Comparison of ENCODE assay signal across 8 cellular contexts in genomic region chr7:157140118-157140905, GRCh38. TPM values are rescaled to one million over a fixed set of nuclear protein-coding genes. Genes with fewer than 3 reads are reported as not detected.
DNase-seq lines count a peak whose midpoint lies in the region; ATAC-seq lines count a peak whose summit lies in the region.

No MANE protein-coding gene starts in this region.

- 56% methylated on average over 16 of the region's 16 CpGs for WGBS in thymus

- H3K9me3 ChIP-seq in iPS-18a (ENCODE audit: control insufficient read depth, low read depth, low read length): no peaks in the 10 kb centered on the region
- no peaks in the 10 kb centered on the region for H3K9me3 ChIP-seq in thymus (ENCODE audit: control insufficient read depth)

- intact Hi-C loops in posterior cingulate gyrus (cut with DNase I): no loop called here

- H3K9ac ChIP-seq in iPS-18a (ENCODE audit: low read length): peak overlapping the region; percentile 83

- peak; percentile 52 for DNase-seq in activated CD8-positive, alpha-beta memory T cell treated with anti-CD3 and anti-CD28 coated beads, Interleukin-2, amount 10 ng/mL, durations not matched to agents 7 days and 5 days
- no peak for DNase-seq in activated CD8-positive, alpha-beta memory T cell treated with anti-CD3 and anti-CD28 coated beads, Interleukin-2, amount 50 U/mL, for 4 hours
- peak; percentile 49 for DNase-seq in activated CD8-positive, alpha-beta T cell treated with anti-CD3 and anti-CD28 coated beads, Interleukin-2, amount 10 ng/mL, durations not matched to agents 7 days and 5 days
- DNase-seq in posterior cingulate gyrus: no peak
- DNase-seq in NCI-H446 treated with DMSO at 0.1 percent for 48 hours (lab: John Stamatoyannopoulos, UW): no peak

- ATAC-seq in activated CD8-positive, alpha-beta memory T cell treated with anti-CD3 and anti-CD28 coated beads, Interleukin-2, amount 10 ng/mL, durations not matched to agents 7 days and 5 days: no peak
- ATAC-seq in activated CD8-positive, alpha-beta T cell treated with anti-CD3 and anti-CD28 coated beads, Interleukin-2, amount 10 ng/mL, durations not matched to agents 7 days and 5 days: no peak
- no peak for ATAC-seq in GM21390 (IDR thresholded peaks at IDR 0.05; ENCODE audit: unreplicated experiment)

- H3K27ac ChIP-seq in iPS-18a (ENCODE audit: low read length) (no peak overlapping the region), thymus (ENCODE audit: low read depth) (no peak overlapping the region)

- H3K27me3 Mint-ChIP-seq in activated CD8-positive, alpha-beta memory T cell treated with anti-CD3 and anti-CD28 coated beads, Interleukin-2, amount 10 ng/mL, durations not matched to agents 7 days and 5 days: no peaks in the 10 kb centered on the region
- peaks cover 2% of the 10 kb centered on the region for H3K27me3 Mint-ChIP-seq in activated CD8-positive, alpha-beta T cell treated with anti-CD3 and anti-CD28 coated beads, Interleukin-2, amount 10 ng/mL, durations not matched to agents 7 days and 5 days (ENCODE audit: low read depth)

- H3K4me3 Mint-ChIP-seq in activated CD8-positive, alpha-beta memory T cell treated with anti-CD3 and anti-CD28 coated beads, Interleukin-2, amount 10 ng/mL, durations not matched to agents 7 days and 5 days: peak overlapping the region; percentile 76
- H3K4me3 Mint-ChIP-seq in activated CD8-positive, alpha-beta T cell treated with anti-CD3 and anti-CD28 coated beads, Interleukin-2, amount 10 ng/mL, durations not matched to agents 7 days and 5 days: peak overlapping the region; percentile 78

- H3K4me3 ChIP-seq in iPS-18a (ENCODE audit: low read length): peak overlapping the region; percentile 89
- peak overlapping the region; percentile 85 for H3K4me3 ChIP-seq in thymus (ENCODE audit: low read length)

- CTCF ChIA-PET in activated CD8-positive, alpha-beta memory T cell treated with anti-CD3 and anti-CD28 coated beads, Interleukin-2, amount 10 ng/mL, durations not matched to agents 7 days and 5 days (lab: Charles Lee): interaction anchor here (1.4 kb wide), 1 partner anchor 134 kb away, joined by 3 read pairs; no protein-coding TSS in a partner anchor
- CTCF ChIA-PET in activated CD8-positive, alpha-beta T cell treated with anti-CD3 and anti-CD28 coated beads, Interleukin-2, amount 10 ng/mL, durations not matched to agents 7 days and 5 days (lab: Charles Lee): interaction anchor here (1.0 kb wide), 2 partner anchors 191 to 247 kb away, joined by 3 read pairs; partner anchors contain the start of gene NOM1

- H3K9me3 Mint-ChIP-seq in activated CD8-positive, alpha-beta memory T cell treated with anti-CD3 and anti-CD28 coated beads, Interleukin-2, amount 10 ng/mL, durations not matched to agents 7 days and 5 days (ENCODE audit: low read depth): no peaks in the 10 kb centered on the region
- no peaks in the 10 kb centered on the region for H3K9me3 Mint-ChIP-seq in activated CD8-positive, alpha-beta T cell treated with anti-CD3 and anti-CD28 coated beads, Interleukin-2, amount 10 ng/mL, durations not matched to agents 7 days and 5 days (ENCODE audit: insufficient read depth)

- H3K36me3 Mint-ChIP-seq in activated CD8-positive, alpha-beta memory T cell treated with anti-CD3 and anti-CD28 coated beads, Interleukin-2, amount 10 ng/mL, durations not matched to agents 7 days and 5 days: peaks cover 34% of the 10 kb centered on the region
- peaks cover 45% of the 10 kb centered on the region for H3K36me3 Mint-ChIP-seq in activated CD8-positive, alpha-beta T cell treated with anti-CD3 and anti-CD28 coated beads, Interleukin-2, amount 10 ng/mL, durations not matched to agents 7 days and 5 days (ENCODE audit: low read depth)

- POLR2A ChIA-PET in activated CD8-positive, alpha-beta T cell treated with anti-CD3 and anti-CD28 coated beads, Interleukin-2, amount 10 ng/mL, durations not matched to agents 7 days and 5 days (lab: Charles Lee): interaction anchor here (0.6 kb wide), 1 partner anchor 752 kb away, joined by 3 read pairs; no protein-coding TSS in a partner anchor

- H3K36me3 ChIP-seq in iPS-18a (ENCODE audit: control insufficient read depth, low read depth, low read length) (peaks cover 18% of the 10 kb centered on the region), thymus (ENCODE audit: control insufficient read depth, insufficient read depth) (peaks cover 13% of the 10 kb centered on the region)

- peaks cover 44% of the 10 kb centered on the region for H3K4me1 Mint-ChIP-seq in activated CD8-positive, alpha-beta memory T cell treated with anti-CD3 and anti-CD28 coated beads, Interleukin-2, amount 10 ng/mL, durations not matched to agents 7 days and 5 days
- H3K4me1 Mint-ChIP-seq in activated CD8-positive, alpha-beta T cell treated with anti-CD3 and anti-CD28 coated beads, Interleukin-2, amount 10 ng/mL, durations not matched to agents 7 days and 5 days (ENCODE audit: low read depth): peaks cover 44% of the 10 kb centered on the region

- H3K27ac Mint-ChIP-seq in activated CD8-positive, alpha-beta memory T cell treated with anti-CD3 and anti-CD28 coated beads, Interleukin-2, amount 10 ng/mL, durations not matched to agents 7 days and 5 days: peak overlapping the region; percentile 68
- peak overlapping the region; percentile 80 for H3K27ac Mint-ChIP-seq in activated CD8-positive, alpha-beta T cell treated with anti-CD3 and anti-CD28 coated beads, Interleukin-2, amount 10 ng/mL, durations not matched to agents 7 days and 5 days

- H3K27me3 ChIP-seq in iPS-18a (ENCODE audit: control insufficient read depth, insufficient read depth, low read length) (no peaks in the 10 kb centered on the region), thymus (ENCODE audit: control insufficient read depth, insufficient read depth) (no peaks in the 10 kb centered on the region)

- H3K4me1 ChIP-seq in iPS-18a (ENCODE audit: control insufficient read depth, low read depth, low read length) (peaks cover 11% of the 10 kb centered on the region), thymus (ENCODE audit: control insufficient read depth, insufficient read depth, low read length) (peaks cover 14% of the 10 kb centered on the region)

RNA-seq across cellular contexts. Expression of gene UBE3C, which starts 1.6 kb away (rescaled TPM):
- total RNA-seq in activated CD8-positive, alpha-beta memory T cell treated with anti-CD3 and anti-CD28 coated beads, Interleukin-2, amount 10 ng/mL, durations not matched to agents 7 days and 5 days: 10 to 100 TPM; 54.8 to 62.1 TPM
- total RNA-seq in activated CD8-positive, alpha-beta T cell treated with anti-CD3 and anti-CD28 coated beads, Interleukin-2, amount 10 ng/mL, durations not matched to agents 7 days and 5 days: 10 to 100 TPM; 57.1 to 57.9 TPM
- polyA plus RNA-seq in thymus: 19.6 TPM

Comparison
In these comparisons a context has a peak if more than half of its experiments do, and no peak if none do; other contexts are left out.
1. DNase-seq: peak in activated CD8-positive, alpha-beta memory T cell treated with anti-CD3 and anti-CD28 coated beads, Interleukin-2, amount 10 ng/mL, durations not matched to agents 7 days and 5 days (single experiment) and activated CD8-positive, alpha-beta T cell treated with anti-CD3 and anti-CD28 coated beads, Interleukin-2, amount 10 ng/mL, durations not matched to agents 7 days and 5 days (single experiment); none in activated CD8-positive, alpha-beta memory T cell treated with anti-CD3 and anti-CD28 coated beads, Interleukin-2, amount 50 U/mL, for 4 hours (single experiment), posterior cingulate gyrus (0 of 10) and NCI-H446 treated with DMSO at 0.1 percent for 48 hours (single experiment).